In the genomic region with DNA sequence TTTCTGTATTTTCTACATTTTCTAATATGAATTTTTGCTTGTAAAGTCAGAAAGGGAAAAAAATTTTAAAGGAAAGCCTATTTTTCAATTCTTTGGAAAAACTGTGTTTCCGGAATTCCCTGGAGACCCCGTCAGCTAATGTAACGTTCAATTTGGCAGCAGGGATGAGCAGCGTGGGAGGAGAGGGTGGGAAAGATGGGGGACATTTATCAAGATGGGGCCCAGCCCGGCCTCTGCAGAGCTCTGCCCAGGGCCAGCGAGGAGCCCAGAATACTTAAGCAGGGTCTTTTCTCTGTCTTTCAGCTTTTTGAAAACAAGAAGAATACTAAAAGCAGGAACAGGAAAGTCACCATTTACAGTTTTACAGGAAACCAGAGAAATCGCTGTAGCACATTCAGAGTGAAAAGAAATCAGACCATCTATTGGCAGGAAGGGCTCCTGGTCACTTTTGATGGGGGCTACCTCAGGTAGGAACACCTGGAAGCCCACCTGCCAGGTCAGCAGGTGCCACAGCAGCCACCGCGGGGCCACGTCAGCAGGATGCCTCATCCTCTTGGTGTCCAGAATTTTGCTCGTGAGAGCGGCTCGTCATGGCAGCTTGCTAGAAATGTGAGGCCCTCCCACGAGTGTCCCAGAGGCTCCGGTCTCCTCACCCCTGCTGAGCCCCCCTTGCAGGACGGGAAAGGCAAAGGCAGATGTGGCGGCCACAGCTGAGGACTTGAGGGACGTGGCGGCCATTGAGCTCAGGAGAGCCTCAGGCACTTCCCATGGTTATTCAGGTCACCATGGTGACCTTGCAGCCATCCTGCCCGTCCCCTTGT, we compare ENCODE assay signal across 1 cellular context.
TF ChIP-seq lines count a peak whose summit lies in the region.

No MANE protein-coding gene starts in this region.

TF ChIP-seq in SK-N-SH treated with all-trans-retinoic acid at 6 μM for 48 hours, 23 proteins besides CTCF, POLR2A, EP300 and RAD21 (continued from another document):
- TF ChIP-seq, protein P1, sequence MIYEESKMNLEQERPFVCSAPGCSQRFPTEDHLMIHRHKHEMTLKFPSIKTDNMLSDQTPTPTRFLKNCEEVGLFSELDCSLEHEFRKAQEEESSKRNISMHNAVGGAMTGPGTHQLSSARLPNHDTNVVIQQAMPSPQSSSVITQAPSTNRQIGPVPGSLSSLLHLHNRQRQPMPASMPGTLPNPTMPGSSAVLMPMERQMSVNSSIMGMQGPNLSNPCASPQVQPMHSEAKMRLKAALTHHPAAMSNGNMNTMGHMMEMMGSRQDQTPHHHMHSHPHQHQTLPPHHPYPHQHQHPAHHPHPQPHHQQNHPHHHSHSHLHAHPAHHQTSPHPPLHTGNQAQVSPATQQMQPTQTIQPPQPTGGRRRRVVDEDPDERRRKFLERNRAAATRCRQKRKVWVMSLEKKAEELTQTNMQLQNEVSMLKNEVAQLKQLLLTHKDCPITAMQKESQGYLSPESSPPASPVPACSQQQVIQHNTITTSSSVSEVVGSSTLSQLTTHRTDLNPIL (CRISPR knock-in tag; IDR thresholded peaks at IDR 0.05; ENCODE audit: low read depth) = no peak
- no peak for TF ChIP-seq CSDC2 (CRISPR knock-in tag; IDR thresholded peaks at IDR 0.05)
- no peak for TF ChIP-seq BACH2 (CRISPR knock-in tag; IDR thresholded peaks at IDR 0.05; ENCODE audit: borderline replicate concordance)
- TF ChIP-seq, protein P2, sequence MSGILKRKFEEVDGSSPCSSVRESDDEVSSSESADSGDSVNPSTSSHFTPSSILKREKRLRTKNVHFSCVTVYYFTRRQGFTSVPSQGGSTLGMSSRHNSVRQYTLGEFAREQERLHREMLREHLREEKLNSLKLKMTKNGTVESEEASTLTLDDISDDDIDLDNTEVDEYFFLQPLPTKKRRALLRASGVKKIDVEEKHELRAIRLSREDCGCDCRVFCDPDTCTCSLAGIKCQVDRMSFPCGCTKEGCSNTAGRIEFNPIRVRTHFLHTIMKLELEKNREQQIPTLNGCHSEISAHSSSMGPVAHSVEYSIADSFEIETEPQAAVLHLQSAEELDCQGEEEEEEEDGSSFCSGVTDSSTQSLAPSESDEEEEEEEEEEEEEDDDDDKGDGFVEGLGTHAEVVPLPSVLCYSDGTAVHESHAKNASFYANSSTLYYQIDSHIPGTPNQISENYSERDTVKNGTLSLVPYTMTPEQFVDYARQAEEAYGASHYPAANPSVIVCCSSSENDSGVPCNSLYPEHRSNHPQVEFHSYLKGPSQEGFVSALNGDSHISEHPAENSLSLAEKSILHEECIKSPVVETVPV (CRISPR knock-in tag; IDR thresholded peaks at IDR 0.05) = no peak
- TF ChIP-seq ZNF70 (CRISPR knock-in tag; IDR thresholded peaks at IDR 0.05) = no peak
- no peak for TF ChIP-seq ZC3H10 (CRISPR knock-in tag; IDR thresholded peaks at IDR 0.05)
- TF ChIP-seq ZFP30 (CRISPR knock-in tag; IDR thresholded peaks at IDR 0.05) = no peak
- no peak for TF ChIP-seq ZFP3 (CRISPR knock-in tag; IDR thresholded peaks at IDR 0.05)
- no peak for TF ChIP-seq SNAI2 (CRISPR knock-in tag; IDR thresholded peaks at IDR 0.05)
- TF ChIP-seq ZNF8 (CRISPR knock-in tag; IDR thresholded peaks at IDR 0.05) = no peak
- TF ChIP-seq, protein P3, sequence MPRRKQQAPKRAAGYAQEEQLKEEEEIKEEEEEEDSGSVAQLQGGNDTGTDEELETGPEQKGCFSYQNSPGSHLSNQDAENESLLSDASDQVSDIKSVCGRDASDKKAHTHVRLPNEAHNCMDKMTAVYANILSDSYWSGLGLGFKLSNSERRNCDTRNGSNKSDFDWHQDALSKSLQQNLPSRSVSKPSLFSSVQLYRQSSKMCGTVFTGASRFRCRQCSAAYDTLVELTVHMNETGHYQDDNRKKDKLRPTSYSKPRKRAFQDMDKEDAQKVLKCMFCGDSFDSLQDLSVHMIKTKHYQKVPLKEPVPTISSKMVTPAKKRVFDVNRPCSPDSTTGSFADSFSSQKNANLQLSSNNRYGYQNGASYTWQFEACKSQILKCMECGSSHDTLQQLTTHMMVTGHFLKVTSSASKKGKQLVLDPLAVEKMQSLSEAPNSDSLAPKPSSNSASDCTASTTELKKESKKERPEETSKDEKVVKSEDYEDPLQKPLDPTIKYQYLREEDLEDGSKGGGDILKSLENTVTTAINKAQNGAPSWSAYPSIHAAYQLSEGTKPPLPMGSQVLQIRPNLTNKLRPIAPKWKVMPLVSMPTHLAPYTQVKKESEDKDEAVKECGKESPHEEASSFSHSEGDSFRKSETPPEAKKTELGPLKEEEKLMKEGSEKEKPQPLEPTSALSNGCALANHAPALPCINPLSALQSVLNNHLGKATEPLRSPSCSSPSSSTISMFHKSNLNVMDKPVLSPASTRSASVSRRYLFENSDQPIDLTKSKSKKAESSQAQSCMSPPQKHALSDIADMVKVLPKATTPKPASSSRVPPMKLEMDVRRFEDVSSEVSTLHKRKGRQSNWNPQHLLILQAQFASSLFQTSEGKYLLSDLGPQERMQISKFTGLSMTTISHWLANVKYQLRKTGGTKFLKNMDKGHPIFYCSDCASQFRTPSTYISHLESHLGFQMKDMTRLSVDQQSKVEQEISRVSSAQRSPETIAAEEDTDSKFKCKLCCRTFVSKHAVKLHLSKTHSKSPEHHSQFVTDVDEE (CRISPR knock-in tag; IDR thresholded peaks at IDR 0.05) = no peak
- TF ChIP-seq TOX (CRISPR knock-in tag; IDR thresholded peaks at IDR 0.05; ENCODE audit: borderline replicate concordance) = no peak
